1 cellular context compared by ENCODE assay signal in genomic region chr12:111773801-111774551, GRCh38.
TF ChIP-seq lines count a peak whose summit lies in the region.

No MANE protein-coding gene starts in this region.

TF ChIP-seq in HepG2, 621 proteins besides CTCF, POLR2A, EP300 and RAD21 (continued from another document and continues in another):
- TF ChIP-seq GMEB2 (CRISPR knock-in tag; IDR thresholded peaks at IDR 0.05; ENCODE audit: low read depth): no peak
- TF ChIP-seq NFATC3 (CRISPR knock-in tag; IDR thresholded peaks at IDR 0.05): no peak
- no peak for TF ChIP-seq RARG (CRISPR knock-in tag; IDR thresholded peaks at IDR 0.05; ENCODE audit: low read depth)
- no peak for TF ChIP-seq ETV6 (CRISPR knock-in tag; conservative IDR thresholded peaks at IDR 0.05)
- TF ChIP-seq ZNF33B (CRISPR knock-in tag; IDR thresholded peaks at IDR 0.05): no peak
- TF ChIP-seq, protein P1, sequence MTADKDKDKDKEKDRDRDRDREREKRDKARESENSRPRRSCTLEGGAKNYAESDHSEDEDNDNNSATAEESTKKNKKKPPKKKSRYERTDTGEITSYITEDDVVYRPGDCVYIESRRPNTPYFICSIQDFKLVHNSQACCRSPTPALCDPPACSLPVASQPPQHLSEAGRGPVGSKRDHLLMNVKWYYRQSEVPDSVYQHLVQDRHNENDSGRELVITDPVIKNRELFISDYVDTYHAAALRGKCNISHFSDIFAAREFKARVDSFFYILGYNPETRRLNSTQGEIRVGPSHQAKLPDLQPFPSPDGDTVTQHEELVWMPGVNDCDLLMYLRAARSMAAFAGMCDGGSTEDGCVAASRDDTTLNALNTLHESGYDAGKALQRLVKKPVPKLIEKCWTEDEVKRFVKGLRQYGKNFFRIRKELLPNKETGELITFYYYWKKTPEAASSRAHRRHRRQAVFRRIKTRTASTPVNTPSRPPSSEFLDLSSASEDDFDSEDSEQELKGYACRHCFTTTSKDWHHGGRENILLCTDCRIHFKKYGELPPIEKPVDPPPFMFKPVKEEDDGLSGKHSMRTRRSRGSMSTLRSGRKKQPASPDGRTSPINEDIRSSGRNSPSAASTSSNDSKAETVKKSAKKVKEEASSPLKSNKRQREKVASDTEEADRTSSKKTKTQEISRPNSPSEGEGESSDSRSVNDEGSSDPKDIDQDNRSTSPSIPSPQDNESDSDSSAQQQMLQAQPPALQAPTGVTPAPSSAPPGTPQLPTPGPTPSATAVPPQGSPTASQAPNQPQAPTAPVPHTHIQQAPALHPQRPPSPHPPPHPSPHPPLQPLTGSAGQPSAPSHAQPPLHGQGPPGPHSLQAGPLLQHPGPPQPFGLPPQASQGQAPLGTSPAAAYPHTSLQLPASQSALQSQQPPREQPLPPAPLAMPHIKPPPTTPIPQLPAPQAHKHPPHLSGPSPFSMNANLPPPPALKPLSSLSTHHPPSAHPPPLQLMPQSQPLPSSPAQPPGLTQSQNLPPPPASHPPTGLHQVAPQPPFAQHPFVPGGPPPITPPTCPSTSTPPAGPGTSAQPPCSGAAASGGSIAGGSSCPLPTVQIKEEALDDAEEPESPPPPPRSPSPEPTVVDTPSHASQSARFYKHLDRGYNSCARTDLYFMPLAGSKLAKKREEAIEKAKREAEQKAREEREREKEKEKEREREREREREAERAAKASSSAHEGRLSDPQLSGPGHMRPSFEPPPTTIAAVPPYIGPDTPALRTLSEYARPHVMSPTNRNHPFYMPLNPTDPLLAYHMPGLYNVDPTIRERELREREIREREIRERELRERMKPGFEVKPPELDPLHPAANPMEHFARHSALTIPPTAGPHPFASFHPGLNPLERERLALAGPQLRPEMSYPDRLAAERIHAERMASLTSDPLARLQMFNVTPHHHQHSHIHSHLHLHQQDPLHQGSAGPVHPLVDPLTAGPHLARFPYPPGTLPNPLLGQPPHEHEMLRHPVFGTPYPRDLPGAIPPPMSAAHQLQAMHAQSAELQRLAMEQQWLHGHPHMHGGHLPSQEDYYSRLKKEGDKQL (CRISPR knock-in tag; IDR thresholded peaks at IDR 0.05; ENCODE audit: low read depth): 0 out of 2 replicates have a peak, but pooled peaks have one; percentile 20
- TF ChIP-seq, protein P2, sequence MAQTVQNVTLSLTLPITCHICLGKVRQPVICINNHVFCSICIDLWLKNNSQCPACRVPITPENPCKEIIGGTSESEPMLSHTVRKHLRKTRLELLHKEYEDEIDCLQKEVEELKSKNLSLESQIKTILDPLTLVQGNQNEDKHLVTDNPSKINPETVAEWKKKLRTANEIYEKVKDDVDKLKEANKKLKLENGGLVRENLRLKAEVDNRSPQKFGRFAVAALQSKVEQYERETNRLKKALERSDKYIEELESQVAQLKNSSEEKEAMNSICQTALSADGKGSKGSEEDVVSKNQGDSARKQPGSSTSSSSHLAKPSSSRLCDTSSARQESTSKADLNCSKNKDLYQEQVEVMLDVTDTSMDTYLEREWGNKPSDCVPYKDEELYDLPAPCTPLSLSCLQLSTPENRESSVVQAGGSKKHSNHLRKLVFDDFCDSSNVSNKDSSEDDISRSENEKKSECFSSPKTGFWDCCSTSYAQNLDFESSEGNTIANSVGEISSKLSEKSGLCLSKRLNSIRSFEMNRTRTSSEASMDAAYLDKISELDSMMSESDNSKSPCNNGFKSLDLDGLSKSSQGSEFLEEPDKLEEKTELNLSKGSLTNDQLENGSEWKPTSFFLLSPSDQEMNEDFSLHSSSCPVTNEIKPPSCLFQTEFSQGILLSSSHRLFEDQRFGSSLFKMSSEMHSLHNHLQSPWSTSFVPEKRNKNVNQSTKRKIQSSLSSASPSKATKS (CRISPR knock-in tag; IDR thresholded peaks at IDR 0.05): no peak
- TF ChIP-seq ZNF562 (CRISPR knock-in tag; IDR thresholded peaks at IDR 0.05; ENCODE audit: borderline replicate concordance): no peak
- no peak for TF ChIP-seq PLRG1 (conservative IDR thresholded peaks at IDR 0.05)
- TF ChIP-seq ZSCAN29 (CRISPR knock-in tag; conservative IDR thresholded peaks at IDR 0.05): no peak
- no peak for TF ChIP-seq PTBP1 (IDR thresholded peaks at IDR 0.05; ENCODE audit: low read depth, low read length, poor library complexity, severe bottlenecking)
- TF ChIP-seq AGO2 (optimal IDR thresholded peaks at IDR 0.05; ENCODE audit: low read depth, low read length): no peak
- TF ChIP-seq MTERF4 (CRISPR knock-in tag; IDR thresholded peaks at IDR 0.05): no peak
- TF ChIP-seq, protein P3, sequence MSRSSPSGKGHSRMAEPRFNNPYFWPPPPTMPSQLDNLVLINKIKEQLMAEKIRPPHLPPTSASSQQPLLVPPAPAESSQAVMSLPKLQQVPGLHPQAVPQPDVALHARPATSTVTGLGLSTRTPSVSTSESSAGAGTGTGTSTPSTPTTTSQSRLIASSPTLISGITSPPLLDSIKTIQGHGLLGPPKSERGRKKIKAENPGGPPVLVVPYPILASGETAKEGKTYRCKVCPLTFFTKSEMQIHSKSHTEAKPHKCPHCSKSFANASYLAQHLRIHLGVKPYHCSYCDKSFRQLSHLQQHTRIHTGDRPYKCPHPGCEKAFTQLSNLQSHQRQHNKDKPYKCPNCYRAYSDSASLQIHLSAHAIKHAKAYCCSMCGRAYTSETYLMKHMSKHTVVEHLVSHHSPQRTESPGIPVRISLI (CRISPR knock-in tag; IDR thresholded peaks at IDR 0.05; ENCODE audit: borderline replicate concordance): peak; percentile 46; the same call in 1 of the 2 replicates
- TF ChIP-seq, protein P4, sequence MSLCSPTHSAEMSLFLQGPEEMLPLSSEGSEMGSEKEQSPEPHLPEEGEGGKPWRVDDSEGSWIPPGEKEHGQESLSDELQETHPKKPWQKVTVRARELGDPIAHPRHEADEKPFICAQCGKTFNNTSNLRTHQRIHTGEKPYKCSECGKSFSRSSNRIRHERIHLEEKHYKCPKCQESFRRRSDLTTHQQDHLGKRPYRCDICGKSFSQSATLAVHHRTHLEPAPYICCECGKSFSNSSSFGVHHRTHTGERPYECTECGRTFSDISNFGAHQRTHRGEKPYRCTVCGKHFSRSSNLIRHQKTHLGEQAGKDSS (CRISPR knock-in tag; IDR thresholded peaks at IDR 0.05; ENCODE audit: borderline replicate concordance, low read depth): no peak
- no peak for TF ChIP-seq TRIM22 (IDR thresholded peaks at IDR 0.05)
- TF ChIP-seq ZNF17 (CRISPR knock-in tag; IDR thresholded peaks at IDR 0.05): no peak
- TF ChIP-seq, protein P5, sequence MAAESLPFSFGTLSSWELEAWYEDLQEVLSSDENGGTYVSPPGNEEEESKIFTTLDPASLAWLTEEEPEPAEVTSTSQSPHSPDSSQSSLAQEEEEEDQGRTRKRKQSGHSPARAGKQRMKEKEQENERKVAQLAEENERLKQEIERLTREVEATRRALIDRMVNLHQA (CRISPR knock-in tag; IDR thresholded peaks at IDR 0.05): no peak
- TF ChIP-seq, protein P6, sequence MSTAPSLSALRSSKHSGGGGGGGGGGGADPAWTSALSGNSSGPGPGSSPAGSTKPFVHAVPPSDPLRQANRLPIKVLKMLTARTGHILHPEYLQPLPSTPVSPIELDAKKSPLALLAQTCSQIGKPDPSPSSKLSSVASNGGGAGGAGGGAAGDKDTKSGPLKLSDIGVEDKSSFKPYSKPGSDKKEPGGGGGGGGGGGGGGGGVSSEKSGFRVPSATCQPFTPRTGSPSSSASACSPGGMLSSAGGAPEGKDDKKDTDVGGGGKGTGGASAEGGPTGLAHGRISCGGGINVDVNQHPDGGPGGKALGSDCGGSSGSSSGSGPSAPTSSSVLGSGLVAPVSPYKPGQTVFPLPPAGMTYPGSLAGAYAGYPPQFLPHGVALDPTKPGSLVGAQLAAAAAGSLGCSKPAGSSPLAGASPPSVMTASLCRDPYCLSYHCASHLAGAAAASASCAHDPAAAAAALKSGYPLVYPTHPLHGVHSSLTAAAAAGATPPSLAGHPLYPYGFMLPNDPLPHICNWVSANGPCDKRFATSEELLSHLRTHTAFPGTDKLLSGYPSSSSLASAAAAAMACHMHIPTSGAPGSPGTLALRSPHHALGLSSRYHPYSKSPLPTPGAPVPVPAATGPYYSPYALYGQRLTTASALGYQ (CRISPR knock-in tag; IDR thresholded peaks at IDR 0.05): no peak
- no peak for TF ChIP-seq MYNN (CRISPR knock-in tag; IDR thresholded peaks at IDR 0.05; ENCODE audit: low read depth)
- TF ChIP-seq ZNF225 (CRISPR knock-in tag; IDR thresholded peaks at IDR 0.05): no peak
- TF ChIP-seq ZSCAN20 (CRISPR knock-in tag; IDR thresholded peaks at IDR 0.05; ENCODE audit: borderline replicate concordance): no peak
- no peak for TF ChIP-seq HOXD1 (CRISPR knock-in tag; IDR thresholded peaks at IDR 0.05)
- TF ChIP-seq ADNP (CRISPR knock-in tag; IDR thresholded peaks at IDR 0.05): no peak
- no peak for TF ChIP-seq HMGXB4 (CRISPR knock-in tag; IDR thresholded peaks at IDR 0.05; ENCODE audit: borderline replicate concordance in 1 of 2, low read depth in 1 of 2)
- TF ChIP-seq CREM (IDR thresholded peaks at IDR 0.05): peak; percentile 56; the same call in 1 of the 2 replicates
- TF ChIP-seq CREM (CRISPR knock-in tag; IDR thresholded peaks at IDR 0.05): no peak
- TF ChIP-seq, protein P7, sequence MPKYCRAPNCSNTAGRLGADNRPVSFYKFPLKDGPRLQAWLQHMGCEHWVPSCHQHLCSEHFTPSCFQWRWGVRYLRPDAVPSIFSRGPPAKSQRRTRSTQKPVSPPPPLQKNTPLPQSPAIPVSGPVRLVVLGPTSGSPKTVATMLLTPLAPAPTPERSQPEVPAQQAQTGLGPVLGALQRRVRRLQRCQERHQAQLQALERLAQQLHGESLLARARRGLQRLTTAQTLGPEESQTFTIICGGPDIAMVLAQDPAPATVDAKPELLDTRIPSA (CRISPR knock-in tag; IDR thresholded peaks at IDR 0.05; ENCODE audit: borderline replicate concordance): no peak
- TF ChIP-seq, protein P8, sequence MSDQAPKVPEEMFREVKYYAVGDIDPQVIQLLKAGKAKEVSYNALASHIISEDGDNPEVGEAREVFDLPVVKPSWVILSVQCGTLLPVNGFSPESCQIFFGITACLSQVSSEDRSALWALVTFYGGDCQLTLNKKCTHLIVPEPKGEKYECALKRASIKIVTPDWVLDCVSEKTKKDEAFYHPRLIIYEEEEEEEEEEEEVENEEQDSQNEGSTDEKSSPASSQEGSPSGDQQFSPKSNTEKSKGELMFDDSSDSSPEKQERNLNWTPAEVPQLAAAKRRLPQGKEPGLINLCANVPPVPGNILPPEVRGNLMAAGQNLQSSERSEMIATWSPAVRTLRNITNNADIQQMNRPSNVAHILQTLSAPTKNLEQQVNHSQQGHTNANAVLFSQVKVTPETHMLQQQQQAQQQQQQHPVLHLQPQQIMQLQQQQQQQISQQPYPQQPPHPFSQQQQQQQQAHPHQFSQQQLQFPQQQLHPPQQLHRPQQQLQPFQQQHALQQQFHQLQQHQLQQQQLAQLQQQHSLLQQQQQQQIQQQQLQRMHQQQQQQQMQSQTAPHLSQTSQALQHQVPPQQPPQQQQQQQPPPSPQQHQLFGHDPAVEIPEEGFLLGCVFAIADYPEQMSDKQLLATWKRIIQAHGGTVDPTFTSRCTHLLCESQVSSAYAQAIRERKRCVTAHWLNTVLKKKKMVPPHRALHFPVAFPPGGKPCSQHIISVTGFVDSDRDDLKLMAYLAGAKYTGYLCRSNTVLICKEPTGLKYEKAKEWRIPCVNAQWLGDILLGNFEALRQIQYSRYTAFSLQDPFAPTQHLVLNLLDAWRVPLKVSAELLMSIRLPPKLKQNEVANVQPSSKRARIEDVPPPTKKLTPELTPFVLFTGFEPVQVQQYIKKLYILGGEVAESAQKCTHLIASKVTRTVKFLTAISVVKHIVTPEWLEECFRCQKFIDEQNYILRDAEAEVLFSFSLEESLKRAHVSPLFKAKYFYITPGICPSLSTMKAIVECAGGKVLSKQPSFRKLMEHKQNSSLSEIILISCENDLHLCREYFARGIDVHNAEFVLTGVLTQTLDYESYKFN (CRISPR knock-in tag; conservative IDR thresholded peaks at IDR 0.05): peak; percentile 78
- no peak for TF ChIP-seq PBX3 (CRISPR knock-in tag; IDR thresholded peaks at IDR 0.05; ENCODE audit: borderline replicate concordance)
- no peak for TF ChIP-seq ZNF777 (CRISPR knock-in tag; IDR thresholded peaks at IDR 0.05)
